Comparison of ENCODE assay signal across 1 cellular context in genomic region chr19:16371540-16371986, GRCh38.
TF ChIP-seq lines count a peak whose summit lies in the region.

No MANE protein-coding gene starts in this region.

TF ChIP-seq in HepG2, 621 proteins besides CTCF, POLR2A, EP300 and RAD21 (continued from another document):
- TF ChIP-seq POGK (CRISPR knock-in tag; conservative IDR thresholded peaks at IDR 0.05), result no peak
- no peak for TF ChIP-seq ZNF205 (CRISPR knock-in tag; IDR thresholded peaks at IDR 0.05)
- TF ChIP-seq ATF2 (CRISPR knock-in tag; IDR thresholded peaks at IDR 0.05), result no peak
- TF ChIP-seq SIX1 (CRISPR knock-in tag; IDR thresholded peaks at IDR 0.05; ENCODE audit: borderline replicate concordance), result no peak
- no peak for TF ChIP-seq MTERF4 (CRISPR knock-in tag; IDR thresholded peaks at IDR 0.05)
- no peak for TF ChIP-seq ZNF609 (CRISPR knock-in tag; IDR thresholded peaks at IDR 0.05; ENCODE audit: borderline replicate concordance)
- TF ChIP-seq SMAD3 (CRISPR knock-in tag; IDR thresholded peaks at IDR 0.05), result no peak
- TF ChIP-seq ZSCAN25 (CRISPR knock-in tag; IDR thresholded peaks at IDR 0.05), result no peak
- no peak for TF ChIP-seq SSRP1 (CRISPR knock-in tag; IDR thresholded peaks at IDR 0.05)
- TF ChIP-seq SKI (IDR thresholded peaks at IDR 0.05; ENCODE audit: partially characterized antibody), result no peak
- no peak for TF ChIP-seq SP140L (CRISPR knock-in tag; IDR thresholded peaks at IDR 0.05; ENCODE audit: borderline replicate concordance)
